ENCODE assay signal across 8 cellular contexts in genomic region chr12:19482551-19483109, GRCh38. TPM values are rescaled to one million over a fixed set of nuclear protein-coding genes. Genes with fewer than 3 reads are reported as not detected.
DNase-seq lines count a peak whose midpoint lies in the region; ATAC-seq and TF ChIP-seq lines count a peak whose summit lies in the region.

No MANE protein-coding gene starts in this region.

- H3K4me3 Mint-ChIP-seq in GM23338: no peak overlapping the region; the same call in 2 of the 3 replicates
- H3K4me3 Mint-ChIP-seq in T-cell: peak overlapping the region; percentile 28 to 62 (median 46)

- H3K4me1 Mint-ChIP-seq in GM23338: peaks cover 39% of the 10 kb centered on the region
- peaks cover 66 to 79% (median 70%) of the 10 kb centered on the region in 3 donors for H3K4me1 Mint-ChIP-seq in T-cell

- 0 out of 2 replicates have a peak overlapping the region, but pooled peaks have one; percentile 13 for H3K4me3 ChIP-seq in GM23338
- no peak overlapping the region for H3K4me3 ChIP-seq in adrenal gland
- H3K4me3 ChIP-seq in neutrophil (ENCODE audit: low read depth in 1 of 2, low read length in 1 of 2): no peak overlapping the region

- H3K36me3 ChIP-seq in GM23338 (ENCODE audit: insufficient read depth) (peaks cover 6% of the 10 kb centered on the region; the same call in 1 of the 2 replicates), adrenal gland (replicated peaks in 1 of 2) (no peaks in the 10 kb centered on the region), neutrophil (no peaks in the 10 kb centered on the region)

- H3K9me3 ChIP-seq in adrenal gland (replicated peaks in 1 of 3): no peaks in the 10 kb centered on the region
- H3K9me3 ChIP-seq in neutrophil: no peaks in the 10 kb centered on the region

- CTCF ChIA-PET in T-cell (lab: Charles Lee): no interaction called here

- H3K36me3 Mint-ChIP-seq in GM23338 (ENCODE audit: low read depth) (peaks cover 69% of the 10 kb centered on the region), T-cell (peaks cover 68% of the 10 kb centered on the region)

- H3K27ac ChIP-seq in GM23338 (ENCODE audit: low read depth) (peak overlapping the region; percentile 76), adrenal gland (peak overlapping the region in 2 of 5 donors; percentile 44 to 50), neutrophil (peak overlapping the region; percentile 30)

- peak overlapping the region; percentile 68 for H3K4me2 ChIP-seq in GM23338

- POLR2A ChIA-PET in T-cell (lab: Charles Lee): interaction anchor here in 1 of 2 donors (0.6 kb wide), 1 partner anchor 22 kb away, joined by 3 read pairs; no protein-coding TSS in a partner anchor

- peaks cover 16% of the 10 kb centered on the region for H3K27me3 Mint-ChIP-seq in GM23338 (ENCODE audit: insufficient read depth, low read depth, poor library complexity)
- H3K27me3 Mint-ChIP-seq in T-cell: no peaks in the 10 kb centered on the region

- 53 to 78% (median 61%) methylated on average over 9 of the region's 9 CpGs for WGBS in adrenal gland, 4 donors

- H2AFZ ChIP-seq in GM23338: no peak overlapping the region

- ATAC-seq in GM23338 (peak; percentile 88), T-cell (replicated peaks in 1 of 4) (peak; percentile 69 to 83 (median 73))

- intact Hi-C loops in adrenal gland (cut with DNase I): no loop called here

- H3K27ac Mint-ChIP-seq in GM23338 (peak overlapping the region; percentile 16), T-cell (peak overlapping the region; percentile 87 to 90)

- H3K9me3 Mint-ChIP-seq in GM23338 (no peaks in the 10 kb centered on the region; the same call in 2 of the 3 replicates), T-cell (peaks cover 4 to 15% (median 12%) of the 10 kb centered on the region in 3 donors)

- H3F3A ChIP-seq in GM23338 (replicated peaks; ENCODE audit: low read depth): peaks cover 12% of the 10 kb centered on the region

- H3K4me1 ChIP-seq in GM23338 (ENCODE audit: insufficient read depth): peaks cover 30% of the 10 kb centered on the region
- H3K4me1 ChIP-seq in adrenal gland (replicated peaks in 1 of 2): peaks cover 23 to 29% of the 10 kb centered on the region in 2 donors
- peaks cover 14 to 18% of the 10 kb centered on the region in 2 experiments for H3K4me1 ChIP-seq in neutrophil (ENCODE audit: control insufficient read depth in 1 of 2, insufficient read depth in 1 of 2, low read depth in 1 of 2, low read length in 1 of 2)

- H4K20me1 ChIP-seq in GM23338 (replicated peaks; ENCODE audit: insufficient read depth): peaks cover 81% of the 10 kb centered on the region

- H3K27me3 ChIP-seq in GM23338 (ENCODE audit: insufficient read depth): no peaks in the 10 kb centered on the region
- H3K27me3 ChIP-seq in adrenal gland: no peaks in the 10 kb centered on the region
- H3K27me3 ChIP-seq in neutrophil: no peaks in the 10 kb centered on the region

- DNase-seq in GM10266 (ENCODE audit: extremely low spot score) (peak; percentile 44), GM23338 (ENCODE audit: low spot score) (peak; percentile 64), T-cell (peak in 28 of 34 experiments; percentile 1 to 39 (median 18)), adrenal gland (peak; percentile 51 to 76 (median 70)), NCI-H1930 (lab: John Stamatoyannopoulos, UW) (no peak), cerebellum (ENCODE audit: low spot score) (no peak), inferior parietal cortex (ENCODE audit: extremely low spot score) (no peak)

- no peak for TF ChIP-seq POLR2A in adrenal gland (IDR thresholded peaks at IDR 0.05)

- peaks cover 100% of the 10 kb centered on the region for H3K79me2 ChIP-seq in GM23338 (replicated peaks; ENCODE audit: insufficient read depth)

- H3K9me2 ChIP-seq in GM23338 (ENCODE audit: insufficient read depth): no peaks in the 10 kb centered on the region

- no peak for TF ChIP-seq CTCF in GM10266 (IDR thresholded peaks at IDR 0.05; ENCODE audit: control insufficient read depth, insufficient read depth, low read depth, missing control alignments)
- TF ChIP-seq CTCF in GM23338 (conservative IDR thresholded peaks at IDR 0.05; ENCODE audit: low read depth in 2 of 2): no peak
- TF ChIP-seq CTCF in adrenal gland (IDR thresholded peaks at IDR 0.05): no peak
- no peak for TF ChIP-seq CTCF in neutrophil (IDR thresholded peaks at IDR 0.05)

TF ChIP-seq in GM23338, 12 proteins besides CTCF, POLR2A, EP300 and RAD21:
- TF ChIP-seq POLR2AphosphoS5 (IDR thresholded peaks at IDR 0.05; ENCODE audit: low read depth): no peak
- no peak for TF ChIP-seq EZH2phosphoT487 (IDR thresholded peaks at IDR 0.05; ENCODE audit: unreplicated experiment)
- TF ChIP-seq, protein P1, sequence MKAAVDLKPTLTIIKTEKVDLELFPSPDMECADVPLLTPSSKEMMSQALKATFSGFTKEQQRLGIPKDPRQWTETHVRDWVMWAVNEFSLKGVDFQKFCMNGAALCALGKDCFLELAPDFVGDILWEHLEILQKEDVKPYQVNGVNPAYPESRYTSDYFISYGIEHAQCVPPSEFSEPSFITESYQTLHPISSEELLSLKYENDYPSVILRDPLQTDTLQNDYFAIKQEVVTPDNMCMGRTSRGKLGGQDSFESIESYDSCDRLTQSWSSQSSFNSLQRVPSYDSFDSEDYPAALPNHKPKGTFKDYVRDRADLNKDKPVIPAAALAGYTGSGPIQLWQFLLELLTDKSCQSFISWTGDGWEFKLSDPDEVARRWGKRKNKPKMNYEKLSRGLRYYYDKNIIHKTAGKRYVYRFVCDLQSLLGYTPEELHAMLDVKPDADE (IDR thresholded peaks at IDR 0.05): no peak
- TF ChIP-seq CREB1 (CRISPR knock-in tag; IDR thresholded peaks at IDR 0.05; ENCODE audit: low read depth): no peak
- no peak for TF ChIP-seq STAT1 (IDR thresholded peaks at IDR 0.05; ENCODE audit: unreplicated experiment)
- no peak for TF ChIP-seq ZNF114 (CRISPR knock-in tag; IDR thresholded peaks at IDR 0.05)
- TF ChIP-seq NANOG (IDR thresholded peaks at IDR 0.05; ENCODE audit: borderline replicate concordance): no peak
TF ChIP-seq in GM23338: peak in this region for 0.

RNA-seq across cellular contexts. Expression of gene AEBP2, which starts 43.3 kb away (rescaled TPM):
- total RNA-seq in GM23338 (2014; rRNA removed; shearing (Covaris generic)): 48.1 and 48.9 TPM in 2 replicates
- polyA plus RNA-seq in GM23338 (2016; fragmentation: Nextera tagmentation; extraction: Ambion mirVana) (37.1 and 39.3 TPM in 2 replicates), adrenal gland (10 to 100 TPM; 15.7 to 32.9 (median 20.8) TPM)
- total RNA-seq in T-cell (10 to 100 TPM; 43.4 to 71.5 (median 50.0) TPM), adrenal gland (10 to 100 TPM; 22.6 to 83.1 (median 47.4) TPM), cerebellum (39.3 TPM)

Comparison
In these comparisons a context has a peak if more than half of its experiments do, and no peak if none do; other contexts are left out.
1. DNase-seq: peak in GM10266 (single experiment), GM23338 (single experiment), T-cell (28 of 34) and adrenal gland (7 of 7); none in NCI-H1930 (0 of 2), cerebellum (single experiment) and inferior parietal cortex (single experiment).